ENCODE assay signal across 8 cellular contexts in the genomic region with DNA sequence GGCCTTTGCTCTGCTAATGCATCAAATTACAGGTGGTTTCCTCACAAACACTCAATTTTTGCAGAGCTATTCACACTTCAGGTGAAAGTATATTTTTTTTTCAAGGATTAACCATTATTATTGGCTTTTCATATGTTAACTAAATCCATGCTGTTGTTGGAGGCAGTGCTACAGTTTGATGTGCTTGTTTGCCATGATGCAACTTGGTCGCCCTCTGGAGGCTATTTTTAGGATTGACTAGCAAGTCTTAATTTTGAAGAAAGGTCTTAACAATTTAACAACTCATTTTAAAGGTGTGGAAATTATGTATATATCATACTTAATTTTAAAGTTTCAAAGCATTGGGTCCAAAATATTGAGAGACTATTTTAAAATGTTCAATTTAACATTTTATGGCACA.
DNase-seq lines count a peak whose midpoint lies in the region; ATAC-seq, FAIRE-seq and TF ChIP-seq lines count a peak whose summit lies in the region.

No MANE protein-coding gene starts in this region.

- no peaks in the 10 kb centered on the region for H3K36me3 Mint-ChIP-seq in activated CD8-positive, alpha-beta T cell treated with anti-CD3 and anti-CD28 coated beads for 36 hours (ENCODE audit: low read depth)

- H3K27me3 Mint-ChIP-seq in activated CD8-positive, alpha-beta T cell treated with anti-CD3 and anti-CD28 coated beads for 36 hours = no peaks in the 10 kb centered on the region

- no peaks in the 10 kb centered on the region for H3K4me1 Mint-ChIP-seq in activated CD8-positive, alpha-beta T cell treated with anti-CD3 and anti-CD28 coated beads for 36 hours (ENCODE audit: low read depth)

- no peak for ATAC-seq in activated CD8-positive, alpha-beta T cell treated with anti-CD3 and anti-CD28 coated beads for 36 hours
- ATAC-seq in HG03457 (IDR thresholded peaks at IDR 0.05; ENCODE audit: unreplicated experiment) = no peak

- no peak overlapping the region for H3K4me3 Mint-ChIP-seq in activated CD8-positive, alpha-beta T cell treated with anti-CD3 and anti-CD28 coated beads for 36 hours

- TF ChIP-seq CTCF in activated CD8-positive, alpha-beta T cell treated with anti-CD3 and anti-CD28 coated beads for 36 hours (IDR thresholded peaks at IDR 0.05) = peak; percentile 26

- FAIRE-seq in urothelium cell line (lab: Jason Lieb, UNC) = no peak

- intact Hi-C loops in activated CD8-positive, alpha-beta T cell treated with anti-CD3 and anti-CD28 coated beads for 36 hours (cut with micrococcal nuclease) = no loop called here

- CTCF ChIA-PET in activated CD8-positive, alpha-beta T cell treated with anti-CD3 and anti-CD28 coated beads for 36 hours (lab: Charles Lee) = interaction anchor here (0.7 to 1.6 kb wide), 2 partner anchors 13 to 867 kb away, joined by 3 to 5 read pairs; no protein-coding TSS in a partner anchor

- H3K9me3 Mint-ChIP-seq in activated CD8-positive, alpha-beta T cell treated with anti-CD3 and anti-CD28 coated beads for 36 hours = no peaks in the 10 kb centered on the region

- no peak overlapping the region for H3K27ac Mint-ChIP-seq in activated CD8-positive, alpha-beta T cell treated with anti-CD3 and anti-CD28 coated beads for 36 hours

- peak; percentile 0 to 24 for DNase-seq in stimulated activated CD4-positive, alpha-beta T cell treated with anti-CD3 and anti-CD28 coated beads, Interleukin-2, amount 100 ng/mL, for 48 hours
- DNase-seq in stimulated activated CD4-positive, alpha-beta T cell treated with anti-CD3 and anti-CD28 coated beads, Interleukin-4, amount 100 ng/mL, for 1 hour = no peak
- DNase-seq in Kasumi-1 (lab: John Stamatoyannopoulos, UW) (peak; percentile 11 to 41), iris pigment epithelial cell (ENCODE audit: low read depth) (peak; percentile 70), urothelium cell line (ENCODE audit: low spot score) (peak; percentile 1), NCI-H128 (lab: John Stamatoyannopoulos, UW; ENCODE audit: unreplicated experiment) (no peak)
- peak; percentile 29 for DNase-seq in activated CD8-positive, alpha-beta T cell treated with anti-CD3 and anti-CD28 coated beads for 36 hours

- POLR2A ChIA-PET in activated CD8-positive, alpha-beta T cell treated with anti-CD3 and anti-CD28 coated beads for 36 hours (lab: Charles Lee) = no interaction called here

Comparison
In these comparisons a context has a peak if more than half of its experiments do, and no peak if none do; other contexts are left out.
1. DNase-seq: peak in stimulated activated CD4-positive, alpha-beta T cell treated with anti-CD3 and anti-CD28 coated beads, Interleukin-2, amount 100 ng/mL, for 48 hours (2 of 2), Kasumi-1 (2 of 2), activated CD8-positive, alpha-beta T cell treated with anti-CD3 and anti-CD28 coated beads for 36 hours (single experiment), iris pigment epithelial cell (single experiment) and urothelium cell line (single experiment); none in stimulated activated CD4-positive, alpha-beta T cell treated with anti-CD3 and anti-CD28 coated beads, Interleukin-4, amount 100 ng/mL, for 1 hour (single experiment) and NCI-H128 (single experiment).